In genomic region chr2:202718614-202719013, GRCh38 we compare ENCODE assay signal across 10 cellular contexts.
A peak's percentile ranks its signal among the peaks of the same experiment; 100 is the strongest.
DNase-seq lines count a peak whose midpoint lies in the region; ATAC-seq and TF ChIP-seq lines count a peak whose summit lies in the region.
"Had no signal": no experiment of that assay in that cellular context is flagged by ENCODE, and none has a peak within 500 bp of the region (broad histone marks: within the 10 kb centered on the region; RNA-seq: fewer than 3 reads in every experiment).

No MANE protein-coding gene starts in this region.

- peaks cover 62% of the 10 kb centered on the region for H3K4me1 Mint-ChIP-seq in CD4-positive, alpha-beta T cell (ENCODE audit: low read depth)

- peak overlapping the region; percentile 15 for H3K27ac Mint-ChIP-seq in CD4-positive, alpha-beta T cell

- peaks cover 8% of the 10 kb centered on the region for H3K9me3 ChIP-seq in CD4-positive, alpha-beta T cell (ENCODE audit: control insufficient read depth, low read length)

- CTCF ChIA-PET in CD4-positive, alpha-beta T cell (lab: Charles Lee): no interaction called here

- H3K4me3 Mint-ChIP-seq in CD4-positive, alpha-beta T cell: no peak overlapping the region

- intact Hi-C loops in CD4-positive, alpha-beta T cell (cut with DNase I, micrococcal nuclease): loop anchor here in 1 of 2 experiments (5.0 kb wide), 1 partner anchor 36 kb away; no protein-coding TSS in a partner anchor
- intact Hi-C loops in posterior vena cava (cut with DNase I): no loop called here

- no peak for ATAC-seq in CD4-positive, alpha-beta T cell (ENCODE audit: poor library complexity)
- ATAC-seq in HG03280 (IDR thresholded peaks at IDR 0.05; ENCODE audit: unreplicated experiment): no peak

- no peak for DNase-seq in CD4-positive, alpha-beta T cell
- DNase-seq in HT1080 (ENCODE audit: low read depth) (peak; percentile 70), astrocyte of the hippocampus (ENCODE audit: low read depth, low spot score) (peak; percentile 56), kidney glomerular epithelial cell (lab: John Stamatoyannopoulos, UW) (peak; percentile 16), posterior vena cava (ENCODE audit: low spot score) (no peak), NCI-H82 (lab: John Stamatoyannopoulos, UW) (no peak)
- DNase-seq in stimulated activated CD4-positive, alpha-beta T cell treated with anti-CD3 and anti-CD28 coated beads, Interleukin-4, amount 100 ng/mL, for 24 hours: no peak
- DNase-seq: DMS153; stimulated activated CD8-positive, alpha-beta memory T cell treated with anti-CD3 and anti-CD28 coated beads, Interleukin-4, amount 100 ng/mL, for 48 hours had no signal

- peaks cover 55% of the 10 kb centered on the region for H3K36me3 Mint-ChIP-seq in CD4-positive, alpha-beta T cell (ENCODE audit: low read depth)

- no peaks in the 10 kb centered on the region for H3K27me3 ChIP-seq in CD4-positive, alpha-beta T cell (ENCODE audit: control insufficient read depth, insufficient read depth, low read length)

- TF ChIP-seq CTCF in CD4-positive, alpha-beta T cell (IDR thresholded peaks at IDR 0.05): no peak

- H3K27ac ChIP-seq in CD4-positive, alpha-beta T cell (ENCODE audit: low read depth, low read length): no peak overlapping the region

- POLR2A ChIA-PET in CD4-positive, alpha-beta T cell (lab: Charles Lee): interaction anchor here (1.0 to 2.8 kb wide), 2 partner anchors 13 to 83 kb away, joined by 3 to 17 read pairs; partner anchors contain the start of gene FAM117B

- H3K9me3 Mint-ChIP-seq in CD4-positive, alpha-beta T cell: peaks cover 7% of the 10 kb centered on the region

- no peaks in the 10 kb centered on the region for H3K27me3 Mint-ChIP-seq in CD4-positive, alpha-beta T cell

Comparison
In these comparisons a context has a peak if more than half of its experiments do, and no peak if none do; other contexts are left out.
1. DNase-seq: peak in HT1080 (single experiment), astrocyte of the hippocampus (single experiment) and kidney glomerular epithelial cell (single experiment); none in CD4-positive, alpha-beta T cell (0 of 10), posterior vena cava (single experiment), stimulated activated CD4-positive, alpha-beta T cell treated with anti-CD3 and anti-CD28 coated beads, Interleukin-4, amount 100 ng/mL, for 24 hours (single experiment) and NCI-H82 (single experiment).